8 cellular contexts compared by ENCODE assay signal in genomic region chr7:88218836-88219605, GRCh38. TPM values are rescaled to one million over a fixed set of nuclear protein-coding genes. Genes with fewer than 3 reads are reported as not detected.
DNase-seq lines count a peak whose midpoint lies in the region; ATAC-seq, FAIRE-seq and TF ChIP-seq lines count a peak whose summit lies in the region.

No MANE protein-coding gene starts in this region.

- H3K4me3 ChIP-seq in HCT116 (replicated peaks in 1 of 2; ENCODE audit: low read depth in 1 of 2, low read length in 2 of 2), result peak overlapping the region; percentile 61 to 82
- H3K4me3 ChIP-seq in MM.1S (ENCODE audit: low read length), result peak overlapping the region; percentile 69
- H3K4me3 ChIP-seq in keratinocyte (ENCODE audit: control insufficient read depth in 2 of 3, extremely low read depth in 1 of 3, insufficient read depth in 2 of 3, low read depth in 1 of 3, low read length in 3 of 3), result peak overlapping the region; percentile 85 to 96 (median 96)
- H3K4me3 ChIP-seq in spleen, result peak overlapping the region; percentile 78 to 97 (median 90)

- peaks cover 31% of the 10 kb centered on the region for H3K79me2 ChIP-seq in HCT116 (ENCODE audit: insufficient read depth, low read length)
- H3K79me2 ChIP-seq in MM.1S (ENCODE audit: low read length), result peaks cover 14% of the 10 kb centered on the region
- H3K79me2 ChIP-seq in keratinocyte (ENCODE audit: control insufficient read depth, insufficient read depth, low read length), result peaks cover 42% of the 10 kb centered on the region

- intact Hi-C loops in HCT116 (cut with micrococcal nuclease) (no loop called here), spleen (cut with DNase I; ENCODE audit: low total_unique reads) (no loop called here)

- H3K9me1 ChIP-seq in keratinocyte (ENCODE audit: control insufficient read depth, extremely low read depth, insufficient read depth, low read length), result peaks cover 3% of the 10 kb centered on the region

- WGBS in spleen, 5 donors, result 0 to 1% (median 0%) methylated on average over 27 of the region's 27 CpGs

- peak overlapping the region; percentile 95 for H3K4me3 Mint-ChIP-seq in central memory CD8-positive, alpha-beta T cell

- TF ChIP-seq RAD21 in HCT116 (IDR thresholded peaks at IDR 0.05; ENCODE audit: low read depth), result no peak

- peaks cover 21% of the 10 kb centered on the region for H3K36me3 Mint-ChIP-seq in central memory CD8-positive, alpha-beta T cell (ENCODE audit: insufficient read depth)

- CTCF ChIA-PET in HCT116 (lab: Charles Lee), result no interaction called here

- no peak overlapping the region for H2AFZ ChIP-seq in HCT116 (ENCODE audit: low read depth, low read length, poor library complexity, severe bottlenecking)
- H2AFZ ChIP-seq in MM.1S (ENCODE audit: low read length), result peak overlapping the region; percentile 61
- H2AFZ ChIP-seq in keratinocyte (ENCODE audit: control insufficient read depth, low read length), result peak overlapping the region; percentile 82

- peaks cover 23% of the 10 kb centered on the region for H3F3A ChIP-seq in MM.1S (ENCODE audit: insufficient read depth, low read length)

- H3K4me1 Mint-ChIP-seq in central memory CD8-positive, alpha-beta T cell, result peaks cover 32% of the 10 kb centered on the region

- peak overlapping the region; percentile 95 for H3K27ac Mint-ChIP-seq in central memory CD8-positive, alpha-beta T cell (ENCODE audit: low read depth)

- TSS peak; percentile 47 for BruUV-seq in HCT116 (replicated peaks; lab: Mats Ljungman, UMichigan)

- H3K9me3 Mint-ChIP-seq in central memory CD8-positive, alpha-beta T cell, result no peaks in the 10 kb centered on the region

- no peaks in the 10 kb centered on the region for H3K27me3 Mint-ChIP-seq in central memory CD8-positive, alpha-beta T cell

- H3K9ac ChIP-seq in HCT116 (ENCODE audit: low read length), result peak overlapping the region; percentile 85
- peak overlapping the region; percentile 66 for H3K9ac ChIP-seq in MM.1S (ENCODE audit: low read length)
- H3K9ac ChIP-seq in keratinocyte (ENCODE audit: control insufficient read depth, extremely low read depth, insufficient read depth, low read length), result peak overlapping the region; percentile 87

- dilution Hi-C loops in keratinocyte (cut with MboI; ENCODE audit: extremely low pct_ligation_motif_present, low sequenced_read_pairs), result no loop called here

- FAIRE-seq in keratinocyte (lab: Jason Lieb, UNC), result no peak

- peak; percentile 26 for ATAC-seq in HCT116
- ATAC-seq in central memory CD8-positive, alpha-beta T cell (replicated peaks; ENCODE audit: extremely low read depth, poor library complexity, severe bottlenecking), result peak; percentile 2

- POLR2A ChIA-PET in HCT116 (lab: Charles Lee), result no interaction called here

- peaks cover 8 to 23% of the 10 kb centered on the region in 2 experiments; a peak in 3 of 4 replicates for H3K4me1 ChIP-seq in HCT116 (ENCODE audit: control insufficient read depth in 1 of 2, insufficient read depth in 2 of 2, low read length in 2 of 2)
- peaks cover 22% of the 10 kb centered on the region for H3K4me1 ChIP-seq in MM.1S (ENCODE audit: low read length)
- H3K4me1 ChIP-seq in keratinocyte (ENCODE audit: control insufficient read depth, extremely low read depth, insufficient read depth, low read length), result peaks cover 15% of the 10 kb centered on the region
- peaks cover 11 to 61% (median 28%) of the 10 kb centered on the region in 6 donors for H3K4me1 ChIP-seq in spleen

- H3K4me2 ChIP-seq in HCT116 (ENCODE audit: low read length) (peak overlapping the region; percentile 81), MM.1S (ENCODE audit: low read depth, low read length) (peak overlapping the region; percentile 90), keratinocyte (ENCODE audit: control insufficient read depth, extremely low read depth, insufficient read depth, low read depth, low read length) (peak overlapping the region; percentile 93)

- H3K9me3 ChIP-seq in HCT116 (ENCODE audit: control insufficient read depth in 1 of 2, insufficient read depth in 1 of 2, low read depth in 1 of 2, low read length in 2 of 2) (no peaks in the 10 kb centered on the region), MM.1S (replicated peaks; ENCODE audit: insufficient read depth, low read length) (no peaks in the 10 kb centered on the region), keratinocyte (ENCODE audit: control insufficient read depth, low read depth, low read length) (no peaks in the 10 kb centered on the region), spleen (no peaks in the 10 kb centered on the region)

- RAD21 ChIA-PET in HCT116 (lab: Charles Lee; ENCODE audit: low non-redundant PET in 1 of 2, low total read pairs in 2 of 2, uncharacterized antibody in 2 of 2, unreplicated experiment in 2 of 2), result interaction anchor here in 1 of 2 experiments (0.7 kb wide), 1 partner anchor 1355 kb away, joined by 3 read pairs; no protein-coding TSS in a partner anchor

- TF ChIP-seq CTCF in HCT116 (IDR thresholded peaks at IDR 0.05 in 2 of 3, conservative IDR thresholded peaks at IDR 0.05 in 1 of 3; ENCODE audit: borderline replicate concordance in 1 of 3, insufficient read depth in 1 of 3, low read depth in 2 of 3, low read length in 2 of 3) (no peak), MM.1S (IDR thresholded peaks at IDR 0.05; ENCODE audit: low read length) (no peak), keratinocyte (optimal IDR thresholded peaks at IDR 0.05 in 1 of 3, IDR thresholded peaks at IDR 0.05 in 1 of 3, conservative IDR thresholded peaks at IDR 0.05 in 1 of 3; ENCODE audit: extremely low read depth in 1 of 3, insufficient read depth in 2 of 3, low read length in 3 of 3) (no peak), spleen (IDR thresholded peaks at IDR 0.05 in 8 of 11, conservative IDR thresholded peaks at IDR 0.05 in 3 of 11) (no peak)

- H3K27me3 ChIP-seq in HCT116 (ENCODE audit: insufficient read depth, low read length), result no peaks in the 10 kb centered on the region
- no peaks in the 10 kb centered on the region for H3K27me3 ChIP-seq in MM.1S (replicated peaks; ENCODE audit: insufficient read depth, low read length)
- H3K27me3 ChIP-seq in keratinocyte (ENCODE audit: control insufficient read depth, extremely low read depth, insufficient read depth, low read length), result no peaks in the 10 kb centered on the region
- H3K27me3 ChIP-seq in spleen (replicated peaks in 1 of 7), result no peaks in the 10 kb centered on the region

- H4K20me1 ChIP-seq in HCT116 (ENCODE audit: insufficient read depth) (no peaks in the 10 kb centered on the region), MM.1S (ENCODE audit: insufficient read depth, low read length) (no peaks in the 10 kb centered on the region), keratinocyte (ENCODE audit: control insufficient read depth, extremely low read depth, insufficient read depth, low read length) (peaks cover 3% of the 10 kb centered on the region)

- H3K36me3 ChIP-seq in HCT116 (ENCODE audit: control insufficient read depth in 1 of 2, insufficient read depth in 2 of 2, low read length in 2 of 2), result peaks cover 2 to 11% of the 10 kb centered on the region in 2 experiments; a peak in 1 of 4 replicates
- no peaks in the 10 kb centered on the region for H3K36me3 ChIP-seq in MM.1S (replicated peaks; ENCODE audit: insufficient read depth, low read length)
- H3K36me3 ChIP-seq in keratinocyte (ENCODE audit: control insufficient read depth in 2 of 2, extremely low read depth in 1 of 2, insufficient read depth in 2 of 2, low read length in 2 of 2), result peaks cover 11 to 16% of the 10 kb centered on the region in 2 experiments
- peaks cover 0 to 34% (median 19%) of the 10 kb centered on the region in 6 donors for H3K36me3 ChIP-seq in spleen

- DNase-seq in DMS153 (lab: John Stamatoyannopoulos, UW) (peak; percentile 15), DMS153 treated with DMSO at 0.1 percent for 48 hours (lab: John Stamatoyannopoulos, UW; ENCODE audit: unreplicated experiment) (no peak), HCT116 (ENCODE audit: low read depth, low spot score) (no peak), MM.1S (peak; percentile 63), T-helper 9 cell (peak; percentile 14), keratinocyte (ENCODE audit: low read depth, low spot score) (no peak), spleen (peak; percentile 87)
- peak; percentile 18 to 26 for DNase-seq in central memory CD8-positive, alpha-beta T cell (ENCODE audit: low spot score in 2 of 2)

- TF ChIP-seq POLR2A in HCT116 (IDR thresholded peaks at IDR 0.05; ENCODE audit: borderline replicate concordance, extremely low read depth, insufficient read depth, insufficient read length) (no peak), spleen (IDR thresholded peaks at IDR 0.05) (no peak)

- no peaks in the 10 kb centered on the region for H3K9me2 ChIP-seq in HCT116 (ENCODE audit: insufficient read depth)
- no peaks in the 10 kb centered on the region for H3K9me2 ChIP-seq in MM.1S (replicated peaks; ENCODE audit: insufficient read depth, low read length)

- H3K27ac ChIP-seq in HCT116 (ENCODE audit: low read depth, low read length), result no peak overlapping the region
- H3K27ac ChIP-seq in MM.1S (ENCODE audit: low read length), result peak overlapping the region; percentile 63
- H3K27ac ChIP-seq in keratinocyte (ENCODE audit: control insufficient read depth, insufficient read depth, low read length), result peak overlapping the region; percentile 92
- H3K27ac ChIP-seq in spleen, result peak overlapping the region; percentile 81 to 93 (median 90)

TF ChIP-seq in HCT116, 20 proteins besides CTCF, POLR2A, EP300 and RAD21 (continues in another document):
- no peak for TF ChIP-seq EZH2 (IDR thresholded peaks at IDR 0.05)
- TF ChIP-seq TCF7L2 (IDR thresholded peaks at IDR 0.05; ENCODE audit: borderline replicate concordance, extremely low read depth, insufficient read depth, insufficient read length), result no peak
- TF ChIP-seq SRF (IDR thresholded peaks at IDR 0.05; ENCODE audit: low read depth), result no peak
- TF ChIP-seq, protein P1, sequence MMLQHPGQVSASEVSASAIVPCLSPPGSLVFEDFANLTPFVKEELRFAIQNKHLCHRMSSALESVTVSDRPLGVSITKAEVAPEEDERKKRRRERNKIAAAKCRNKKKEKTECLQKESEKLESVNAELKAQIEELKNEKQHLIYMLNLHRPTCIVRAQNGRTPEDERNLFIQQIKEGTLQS (IDR thresholded peaks at IDR 0.05), result no peak
- TF ChIP-seq YY1 (IDR thresholded peaks at IDR 0.05; ENCODE audit: extremely low read depth, insufficient replicate concordance, low read depth, low read length), result no peak
- TF ChIP-seq CEBPB (IDR thresholded peaks at IDR 0.05; ENCODE audit: low read depth), result no peak
- TF ChIP-seq ZNF274 (IDR thresholded peaks at IDR 0.05; ENCODE audit: low read depth, low read length), result no peak

RNA-seq across cellular contexts. Expression of gene SRI, which starts 0.8 kb away (rescaled TPM):
- 114 TPM for total RNA-seq in HCT116 (2021; ENCODE audit: unreplicated experiment)
- polyA plus RNA-seq in HCT116 (2012), result 96.5 and 135 TPM in 2 replicates
- 123 to 206 TPM (median 186 TPM) in 3 replicates for polyA plus RNA-seq in keratinocyte
- 242 TPM for polyA plus RNA-seq in keratinocyte (2011; ENCODE audit: low read depth)
- polyA plus RNA-seq in keratinocyte (2011; cell fraction: cytosol; rRNA removed), result 133 and 271 TPM in 2 replicates
- 91.8 and 127 TPM in 2 replicates for polyA plus RNA-seq in keratinocyte (2011; cell fraction: nucleus; rRNA removed)
- polyA plus RNA-seq in keratinocyte (2012; ENCODE audit: low replicate concordance), result 129 and 166 TPM in 2 replicates
- polyA minus RNA-seq in keratinocyte, result 40.9 to 119 TPM (median 43.5 TPM) in 3 replicates
- polyA minus RNA-seq in keratinocyte (2011; cell fraction: cytosol; rRNA and poly(A)+ RNA removed), result 28.2 TPM
- polyA minus RNA-seq in keratinocyte (2011; cell fraction: nucleus; rRNA and poly(A)+ RNA removed), result 22.8 and 39.6 TPM in 2 replicates
- 10 to 100 TPM; 48.4 to 88.3 (median 77.7) TPM for total RNA-seq in spleen
- polyA plus RNA-seq in spleen, result 10 to 100 TPM; 49.3 to 66.1 (median 60.1) TPM

Comparison
In these comparisons a context has a peak if more than half of its experiments do, and no peak if none do; other contexts are left out.
1. DNase-seq: peak in DMS153 (single experiment), MM.1S (single experiment), T-helper 9 cell (single experiment), central memory CD8-positive, alpha-beta T cell (2 of 2) and spleen (single experiment); none in DMS153 treated with DMSO at 0.1 percent for 48 hours (single experiment), HCT116 (single experiment) and keratinocyte (single experiment).
2. Peak in every context shown above with its lines, with median percentiles within 50 percentile points of each other: H3K4me2 ChIP-seq, H3K4me3 ChIP-seq and H3K9ac ChIP-seq.